1 cellular context compared by ENCODE assay signal in the genomic region with DNA sequence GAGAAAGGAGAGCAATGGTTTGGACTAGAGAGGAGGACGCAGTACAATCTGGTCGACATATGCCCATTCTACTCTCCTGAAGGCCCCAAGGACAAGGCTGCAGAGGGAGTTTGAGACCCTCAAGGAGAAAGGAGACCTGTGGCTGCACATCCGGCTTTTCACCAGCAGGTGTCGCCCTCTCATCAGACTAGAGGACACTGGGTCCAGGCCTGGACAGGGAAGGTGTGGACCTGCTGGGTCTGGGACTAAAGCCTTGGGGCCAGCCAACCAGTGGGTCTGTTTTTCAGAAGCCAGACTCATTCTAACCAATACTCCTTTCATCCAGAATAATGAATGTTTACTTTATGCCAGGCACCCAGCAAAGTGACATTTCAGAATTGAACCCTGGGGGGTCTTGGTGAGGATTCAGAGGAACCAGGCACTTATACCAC.
TF ChIP-seq lines count a peak whose summit lies in the region.

No MANE protein-coding gene starts in this region.

TF ChIP-seq in HepG2, 621 proteins besides CTCF, POLR2A, EP300 and RAD21 (continued from another document and continues in another):
- TF ChIP-seq, protein P1, sequence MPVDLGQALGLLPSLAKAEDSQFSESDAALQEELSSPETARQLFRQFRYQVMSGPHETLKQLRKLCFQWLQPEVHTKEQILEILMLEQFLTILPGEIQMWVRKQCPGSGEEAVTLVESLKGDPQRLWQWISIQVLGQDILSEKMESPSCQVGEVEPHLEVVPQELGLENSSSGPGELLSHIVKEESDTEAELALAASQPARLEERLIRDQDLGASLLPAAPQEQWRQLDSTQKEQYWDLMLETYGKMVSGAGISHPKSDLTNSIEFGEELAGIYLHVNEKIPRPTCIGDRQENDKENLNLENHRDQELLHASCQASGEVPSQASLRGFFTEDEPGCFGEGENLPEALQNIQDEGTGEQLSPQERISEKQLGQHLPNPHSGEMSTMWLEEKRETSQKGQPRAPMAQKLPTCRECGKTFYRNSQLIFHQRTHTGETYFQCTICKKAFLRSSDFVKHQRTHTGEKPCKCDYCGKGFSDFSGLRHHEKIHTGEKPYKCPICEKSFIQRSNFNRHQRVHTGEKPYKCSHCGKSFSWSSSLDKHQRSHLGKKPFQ (CRISPR knock-in tag; IDR thresholded peaks at IDR 0.05; ENCODE audit: insufficient replicate concordance), result no peak
- no peak for TF ChIP-seq ZNF782 (CRISPR knock-in tag; IDR thresholded peaks at IDR 0.05; ENCODE audit: borderline replicate concordance)
- no peak for TF ChIP-seq MEIS1 (CRISPR knock-in tag; IDR thresholded peaks at IDR 0.05; ENCODE audit: borderline replicate concordance)
- no peak for TF ChIP-seq ZMYM3 (CRISPR knock-in tag; IDR thresholded peaks at IDR 0.05)
- TF ChIP-seq GPN1 (CRISPR knock-in tag; IDR thresholded peaks at IDR 0.05; ENCODE audit: borderline replicate concordance), result no peak
- TF ChIP-seq ZNF451 (CRISPR knock-in tag; IDR thresholded peaks at IDR 0.05), result 0 out of 2 replicates have a peak, but pooled peaks have one; percentile 46
- no peak for TF ChIP-seq PPARG (CRISPR knock-in tag; conservative IDR thresholded peaks at IDR 0.05)
- TF ChIP-seq, protein P2, sequence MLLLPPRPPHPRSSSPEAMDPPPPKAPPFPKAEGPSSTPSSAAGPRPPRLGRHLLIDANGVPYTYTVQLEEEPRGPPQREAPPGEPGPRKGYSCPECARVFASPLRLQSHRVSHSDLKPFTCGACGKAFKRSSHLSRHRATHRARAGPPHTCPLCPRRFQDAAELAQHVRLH (CRISPR knock-in tag; IDR thresholded peaks at IDR 0.05; ENCODE audit: borderline replicate concordance, low read depth), result 0 out of 2 replicates have a peak, but pooled peaks have one; percentile 47
- TF ChIP-seq ISX (CRISPR knock-in tag; conservative IDR thresholded peaks at IDR 0.05), result no peak
- no peak for TF ChIP-seq ZNF597 (CRISPR knock-in tag; IDR thresholded peaks at IDR 0.05)
- TF ChIP-seq SIX1 (CRISPR knock-in tag; IDR thresholded peaks at IDR 0.05; ENCODE audit: borderline replicate concordance), result no peak
- TF ChIP-seq ZNF724P (CRISPR knock-in tag; IDR thresholded peaks at IDR 0.05; ENCODE audit: borderline replicate concordance), result no peak
- TF ChIP-seq ZNF749 (CRISPR knock-in tag; IDR thresholded peaks at IDR 0.05; ENCODE audit: borderline replicate concordance), result no peak
- no peak for TF ChIP-seq GZF1 (CRISPR knock-in tag; IDR thresholded peaks at IDR 0.05)
- no peak for TF ChIP-seq SNAPC2 (CRISPR knock-in tag; IDR thresholded peaks at IDR 0.05)
- TF ChIP-seq EHMT2 (IDR thresholded peaks at IDR 0.05; ENCODE audit: borderline replicate concordance, low read depth, low read length), result no peak
- no peak; the same call in 1 of the 2 replicates for TF ChIP-seq ZBED4 (CRISPR knock-in tag; IDR thresholded peaks at IDR 0.05; ENCODE audit: borderline replicate concordance)
- peak; percentile 91 for TF ChIP-seq STAG1 (CRISPR knock-in tag; IDR thresholded peaks at IDR 0.05)
- TF ChIP-seq, protein P3, sequence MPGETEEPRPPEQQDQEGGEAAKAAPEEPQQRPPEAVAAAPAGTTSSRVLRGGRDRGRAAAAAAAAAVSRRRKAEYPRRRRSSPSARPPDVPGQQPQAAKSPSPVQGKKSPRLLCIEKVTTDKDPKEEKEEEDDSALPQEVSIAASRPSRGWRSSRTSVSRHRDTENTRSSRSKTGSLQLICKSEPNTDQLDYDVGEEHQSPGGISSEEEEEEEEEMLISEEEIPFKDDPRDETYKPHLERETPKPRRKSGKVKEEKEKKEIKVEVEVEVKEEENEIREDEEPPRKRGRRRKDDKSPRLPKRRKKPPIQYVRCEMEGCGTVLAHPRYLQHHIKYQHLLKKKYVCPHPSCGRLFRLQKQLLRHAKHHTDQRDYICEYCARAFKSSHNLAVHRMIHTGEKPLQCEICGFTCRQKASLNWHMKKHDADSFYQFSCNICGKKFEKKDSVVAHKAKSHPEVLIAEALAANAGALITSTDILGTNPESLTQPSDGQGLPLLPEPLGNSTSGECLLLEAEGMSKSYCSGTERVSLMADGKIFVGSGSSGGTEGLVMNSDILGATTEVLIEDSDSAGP (CRISPR knock-in tag; IDR thresholded peaks at IDR 0.05; ENCODE audit: borderline replicate concordance), result no peak
- TF ChIP-seq TCF7L2 (IDR thresholded peaks at IDR 0.05; ENCODE audit: low read depth, low read length), result no peak
- TF ChIP-seq ZNF496 (CRISPR knock-in tag; IDR thresholded peaks at IDR 0.05; ENCODE audit: insufficient replicate concordance), result no peak
- TF ChIP-seq ZNF839 (CRISPR knock-in tag; IDR thresholded peaks at IDR 0.05; ENCODE audit: borderline replicate concordance), result no peak
- no peak for TF ChIP-seq FOXK2 (IDR thresholded peaks at IDR 0.05)
- TF ChIP-seq TGIF2 (CRISPR knock-in tag; IDR thresholded peaks at IDR 0.05), result no peak
- TF ChIP-seq THAP11 (CRISPR knock-in tag; IDR thresholded peaks at IDR 0.05), result peak; percentile 38; the same call in 1 of the 2 replicates
- TF ChIP-seq MAFF (IDR thresholded peaks at IDR 0.05; ENCODE audit: low read depth, low read length), result no peak
- TF ChIP-seq, protein P4, sequence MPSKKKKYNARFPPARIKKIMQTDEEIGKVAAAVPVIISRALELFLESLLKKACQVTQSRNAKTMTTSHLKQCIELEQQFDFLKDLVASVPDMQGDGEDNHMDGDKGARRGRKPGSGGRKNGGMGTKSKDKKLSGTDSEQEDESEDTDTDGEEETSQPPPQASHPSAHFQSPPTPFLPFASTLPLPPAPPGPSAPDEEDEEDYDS (CRISPR knock-in tag; IDR thresholded peaks at IDR 0.05), result no peak
- TF ChIP-seq KDM3A (CRISPR knock-in tag; IDR thresholded peaks at IDR 0.05; ENCODE audit: low read depth), result no peak
- TF ChIP-seq, protein P5, sequence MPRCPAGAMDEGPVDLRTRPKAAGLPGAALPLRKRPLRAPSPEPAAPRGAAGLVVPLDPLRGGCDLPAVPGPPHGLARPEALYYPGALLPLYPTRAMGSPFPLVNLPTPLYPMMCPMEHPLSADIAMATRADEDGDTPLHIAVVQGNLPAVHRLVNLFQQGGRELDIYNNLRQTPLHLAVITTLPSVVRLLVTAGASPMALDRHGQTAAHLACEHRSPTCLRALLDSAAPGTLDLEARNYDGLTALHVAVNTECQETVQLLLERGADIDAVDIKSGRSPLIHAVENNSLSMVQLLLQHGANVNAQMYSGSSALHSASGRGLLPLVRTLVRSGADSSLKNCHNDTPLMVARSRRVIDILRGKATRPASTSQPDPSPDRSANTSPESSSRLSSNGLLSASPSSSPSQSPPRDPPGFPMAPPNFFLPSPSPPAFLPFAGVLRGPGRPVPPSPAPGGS (CRISPR knock-in tag; IDR thresholded peaks at IDR 0.05), result no peak
- TF ChIP-seq SALL2 (CRISPR knock-in tag; IDR thresholded peaks at IDR 0.05), result no peak
- TF ChIP-seq ZNF274 (CRISPR knock-in tag; IDR thresholded peaks at IDR 0.05), result no peak
- TF ChIP-seq, protein P6, sequence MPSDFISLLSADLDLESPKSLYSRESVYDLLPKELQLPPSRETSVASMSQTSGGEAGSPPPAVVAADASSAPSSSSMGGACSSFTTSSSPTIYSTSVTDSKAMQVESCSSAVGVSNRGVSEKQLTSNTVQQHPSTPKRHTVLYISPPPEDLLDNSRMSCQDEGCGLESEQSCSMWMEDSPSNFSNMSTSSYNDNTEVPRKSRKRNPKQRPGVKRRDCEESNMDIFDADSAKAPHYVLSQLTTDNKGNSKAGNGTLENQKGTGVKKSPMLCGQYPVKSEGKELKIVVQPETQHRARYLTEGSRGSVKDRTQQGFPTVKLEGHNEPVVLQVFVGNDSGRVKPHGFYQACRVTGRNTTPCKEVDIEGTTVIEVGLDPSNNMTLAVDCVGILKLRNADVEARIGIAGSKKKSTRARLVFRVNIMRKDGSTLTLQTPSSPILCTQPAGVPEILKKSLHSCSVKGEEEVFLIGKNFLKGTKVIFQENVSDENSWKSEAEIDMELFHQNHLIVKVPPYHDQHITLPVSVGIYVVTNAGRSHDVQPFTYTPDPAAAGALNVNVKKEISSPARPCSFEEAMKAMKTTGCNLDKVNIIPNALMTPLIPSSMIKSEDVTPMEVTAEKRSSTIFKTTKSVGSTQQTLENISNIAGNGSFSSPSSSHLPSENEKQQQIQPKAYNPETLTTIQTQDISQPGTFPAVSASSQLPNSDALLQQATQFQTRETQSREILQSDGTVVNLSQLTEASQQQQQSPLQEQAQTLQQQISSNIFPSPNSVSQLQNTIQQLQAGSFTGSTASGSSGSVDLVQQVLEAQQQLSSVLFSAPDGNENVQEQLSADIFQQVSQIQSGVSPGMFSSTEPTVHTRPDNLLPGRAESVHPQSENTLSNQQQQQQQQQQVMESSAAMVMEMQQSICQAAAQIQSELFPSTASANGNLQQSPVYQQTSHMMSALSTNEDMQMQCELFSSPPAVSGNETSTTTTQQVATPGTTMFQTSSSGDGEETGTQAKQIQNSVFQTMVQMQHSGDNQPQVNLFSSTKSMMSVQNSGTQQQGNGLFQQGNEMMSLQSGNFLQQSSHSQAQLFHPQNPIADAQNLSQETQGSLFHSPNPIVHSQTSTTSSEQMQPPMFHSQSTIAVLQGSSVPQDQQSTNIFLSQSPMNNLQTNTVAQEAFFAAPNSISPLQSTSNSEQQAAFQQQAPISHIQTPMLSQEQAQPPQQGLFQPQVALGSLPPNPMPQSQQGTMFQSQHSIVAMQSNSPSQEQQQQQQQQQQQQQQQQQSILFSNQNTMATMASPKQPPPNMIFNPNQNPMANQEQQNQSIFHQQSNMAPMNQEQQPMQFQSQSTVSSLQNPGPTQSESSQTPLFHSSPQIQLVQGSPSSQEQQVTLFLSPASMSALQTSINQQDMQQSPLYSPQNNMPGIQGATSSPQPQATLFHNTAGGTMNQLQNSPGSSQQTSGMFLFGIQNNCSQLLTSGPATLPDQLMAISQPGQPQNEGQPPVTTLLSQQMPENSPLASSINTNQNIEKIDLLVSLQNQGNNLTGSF (CRISPR knock-in tag; IDR thresholded peaks at IDR 0.05), result no peak
- TF ChIP-seq NR1H2 (CRISPR knock-in tag; IDR thresholded peaks at IDR 0.05; ENCODE audit: borderline replicate concordance, low read depth), result no peak
- TF ChIP-seq TSC22D2 (CRISPR knock-in tag; IDR thresholded peaks at IDR 0.05; ENCODE audit: borderline replicate concordance), result peak; percentile 42; the same call in 1 of the 2 replicates
- no peak for TF ChIP-seq PCBP2 (optimal IDR thresholded peaks at IDR 0.05; ENCODE audit: low read depth, low read length, poor library complexity, severe bottlenecking)
- TF ChIP-seq TARDBP (CRISPR knock-in tag; IDR thresholded peaks at IDR 0.05), result no peak
- peak; percentile 53 for TF ChIP-seq SALL1 (CRISPR knock-in tag; IDR thresholded peaks at IDR 0.05)
- no peak for TF ChIP-seq HOXA9 (CRISPR knock-in tag; IDR thresholded peaks at IDR 0.05; ENCODE audit: borderline replicate concordance)
- TF ChIP-seq ZNF138 (CRISPR knock-in tag; IDR thresholded peaks at IDR 0.05; ENCODE audit: low read depth), result no peak
- TF ChIP-seq RFX3 (CRISPR knock-in tag; IDR thresholded peaks at IDR 0.05), result no peak
- TF ChIP-seq, protein P7, sequence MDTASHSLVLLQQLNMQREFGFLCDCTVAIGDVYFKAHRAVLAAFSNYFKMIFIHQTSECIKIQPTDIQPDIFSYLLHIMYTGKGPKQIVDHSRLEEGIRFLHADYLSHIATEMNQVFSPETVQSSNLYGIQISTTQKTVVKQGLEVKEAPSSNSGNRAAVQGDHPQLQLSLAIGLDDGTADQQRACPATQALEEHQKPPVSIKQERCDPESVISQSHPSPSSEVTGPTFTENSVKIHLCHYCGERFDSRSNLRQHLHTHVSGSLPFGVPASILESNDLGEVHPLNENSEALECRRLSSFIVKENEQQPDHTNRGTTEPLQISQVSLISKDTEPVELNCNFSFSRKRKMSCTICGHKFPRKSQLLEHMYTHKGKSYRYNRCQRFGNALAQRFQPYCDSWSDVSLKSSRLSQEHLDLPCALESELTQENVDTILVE (CRISPR knock-in tag; IDR thresholded peaks at IDR 0.05), result 0 out of 2 replicates have a peak, but pooled peaks have one; percentile 28
- no peak for TF ChIP-seq PTBP1 (IDR thresholded peaks at IDR 0.05; ENCODE audit: low read depth, low read length, poor library complexity, severe bottlenecking)
- TF ChIP-seq AGO2 (optimal IDR thresholded peaks at IDR 0.05; ENCODE audit: low read depth, low read length), result no peak
- no peak for TF ChIP-seq DPF2 (CRISPR knock-in tag; IDR thresholded peaks at IDR 0.05; ENCODE audit: borderline replicate concordance, low read depth)
- no peak for TF ChIP-seq HMG20A (CRISPR knock-in tag; IDR thresholded peaks at IDR 0.05; ENCODE audit: borderline replicate concordance)
- TF ChIP-seq ZSCAN29 (CRISPR knock-in tag; conservative IDR thresholded peaks at IDR 0.05), result no peak
- TF ChIP-seq ZNF556 (CRISPR knock-in tag; IDR thresholded peaks at IDR 0.05; ENCODE audit: borderline replicate concordance), result no peak
- TF ChIP-seq ZNF766 (CRISPR knock-in tag; IDR thresholded peaks at IDR 0.05; ENCODE audit: borderline replicate concordance), result no peak
- TF ChIP-seq IKZF4 (CRISPR knock-in tag; IDR thresholded peaks at IDR 0.05; ENCODE audit: borderline replicate concordance, low read depth, not compliant biosample characterization), result peak; percentile 48
- no peak for TF ChIP-seq FOSL2 (CRISPR knock-in tag; IDR thresholded peaks at IDR 0.05)
